Comparison of ENCODE assay signal across 9 cellular contexts in the genomic region with DNA sequence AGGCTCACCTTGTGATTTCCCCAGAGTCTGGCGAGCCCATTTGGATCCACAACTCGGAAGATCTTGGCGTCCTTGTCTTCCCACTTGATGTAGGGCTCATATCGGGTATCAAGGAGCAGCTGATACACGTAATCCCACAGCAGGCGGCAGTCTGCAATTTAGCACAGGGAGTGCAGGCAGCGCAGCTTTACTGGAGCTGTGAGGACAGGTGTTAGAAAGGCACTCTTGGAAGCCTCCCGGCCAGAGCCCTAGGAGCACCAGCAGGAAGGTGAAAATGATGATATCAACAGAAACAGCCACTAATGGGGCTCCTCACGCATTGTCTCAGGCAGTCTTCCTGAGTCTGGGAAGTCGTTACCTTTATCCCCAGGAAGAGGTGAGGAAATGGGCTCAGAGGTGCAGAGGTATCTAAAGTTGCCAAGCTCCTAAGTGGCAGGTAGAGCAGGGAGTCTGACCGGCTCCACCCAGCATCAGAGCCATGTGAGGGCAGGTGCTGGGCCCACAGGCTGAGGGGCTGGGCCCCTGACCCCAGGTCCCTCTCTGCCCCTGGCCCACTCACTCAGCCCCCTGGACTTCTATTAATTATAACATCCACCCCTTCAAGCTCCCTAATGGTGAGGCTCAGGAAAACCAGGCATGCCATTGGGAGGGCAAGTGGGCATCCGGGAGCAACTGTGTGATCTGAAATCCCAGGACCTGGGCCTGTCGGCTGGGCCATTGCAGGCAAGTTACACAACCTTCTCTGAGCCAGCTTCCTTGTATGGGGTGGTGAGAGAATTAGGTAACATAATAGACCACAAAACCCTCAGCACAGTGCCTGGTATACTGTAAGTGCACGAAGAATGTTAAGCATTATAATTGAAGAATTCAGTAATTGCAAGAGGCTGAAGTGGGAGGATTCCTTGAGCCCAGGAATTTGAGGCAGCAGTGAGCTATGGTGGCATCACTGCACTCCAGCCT.
DNase-seq lines count a peak whose midpoint lies in the region; ATAC-seq and TF ChIP-seq lines count a peak whose summit lies in the region.
"Had no signal": no experiment of that assay in that cellular context is flagged by ENCODE, and none has a peak within 500 bp of the region (broad histone marks: within the 10 kb centered on the region; RNA-seq: fewer than 3 reads in every experiment).

No MANE protein-coding gene starts in this region.

- POLR2A ChIA-PET in HEK293T (lab: Yijun Ruan, JAX), result no interaction called here

- no peak for TF ChIP-seq CTCF in retinal pigment epithelial cell (conservative IDR thresholded peaks at IDR 0.05; ENCODE audit: low read depth, low read length)

- CTCF ChIA-PET in HEK293T (lab: Yijun Ruan, JAX), result interaction anchor here (0.6 to 0.7 kb wide), 2 partner anchors 79 to 171 kb away, joined by 3 read pairs; no protein-coding TSS in a partner anchor

- DNase-seq in HK-2 (ENCODE audit: unreplicated experiment) (peak; percentile 34), NCI-H510A (lab: John Stamatoyannopoulos, UW) (peak; percentile 74), dedifferentiated amniotic fluid mesenchymal stem cell (ENCODE audit: extremely low spot score) (peak; percentile 79), retinal pigment epithelial cell (ENCODE audit: low read depth) (peak; percentile 77), HEK293T (ENCODE audit: extremely low spot score) (no peak), C1 segment of cervical spinal cord (lab: John Stamatoyannopoulos, UW) (no peak)
- DNase-seq in activated CD8-positive, alpha-beta memory T cell treated with anti-CD3 and anti-CD28 coated beads, Interleukin-2, amount 50 U/mL, for 48 hours, result no peak
- DNase-seq: T-helper 1 cell had no signal

- ATAC-seq in GM19351 (IDR thresholded peaks at IDR 0.05; ENCODE audit: unreplicated experiment), result no peak

- no peak overlapping the region for H3K4me3 ChIP-seq in retinal pigment epithelial cell (ENCODE audit: low read length)

TF ChIP-seq in HEK293T, 16 proteins besides CTCF, POLR2A, EP300 and RAD21:
- TF ChIP-seq ELF4 (IDR thresholded peaks at IDR 0.05), result no peak
- TF ChIP-seq SP1 (IDR thresholded peaks at IDR 0.05), result no peak

Comparison
In these comparisons a context has a peak if more than half of its experiments do, and no peak if none do; other contexts are left out.
1. DNase-seq: peak in HK-2 (single experiment), NCI-H510A (single experiment), dedifferentiated amniotic fluid mesenchymal stem cell (single experiment) and retinal pigment epithelial cell (single experiment); none in activated CD8-positive, alpha-beta memory T cell treated with anti-CD3 and anti-CD28 coated beads, Interleukin-2, amount 50 U/mL, for 48 hours (single experiment), HEK293T (single experiment) and C1 segment of cervical spinal cord (0 of 14).